22 cellular contexts compared by ENCODE assay signal in the genomic region with DNA sequence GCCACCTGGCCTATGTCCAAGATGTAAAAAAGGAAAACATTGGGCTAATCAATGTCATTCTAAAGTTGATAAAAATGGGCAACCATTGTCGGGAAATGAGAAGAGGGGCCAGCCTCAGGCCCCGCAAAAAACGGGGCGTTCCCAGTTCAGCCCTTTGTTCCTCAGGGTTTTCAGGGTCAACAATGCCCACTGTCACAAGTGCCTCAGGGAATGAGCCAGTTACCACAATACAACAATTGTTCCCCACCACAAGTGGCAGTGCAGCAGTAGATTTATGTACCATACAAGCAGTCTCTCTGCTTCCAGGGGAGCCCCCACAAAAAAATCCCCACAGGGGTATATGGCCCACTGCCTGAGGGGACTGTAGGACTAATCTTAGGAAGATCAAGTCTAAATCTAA.
A peak's percentile ranks its signal among the peaks of the same experiment; 100 is the strongest.
DNase-seq lines count a peak whose midpoint lies in the region; ATAC-seq and TF ChIP-seq lines count a peak whose summit lies in the region.
"Had no signal": no experiment of that assay in that cellular context is flagged by ENCODE, and none has a peak within 500 bp of the region (broad histone marks: within the 10 kb centered on the region; RNA-seq: fewer than 3 reads in every experiment).

No MANE protein-coding gene starts in this region.

- no peak overlapping the region for H3K4me2 ChIP-seq in mesendoderm (ENCODE audit: low read length)
- H3K4me2 ChIP-seq: PC-9 had no signal

- no peak for TF ChIP-seq EP300 in upper lobe of left lung (IDR thresholded peaks at IDR 0.05)

- H2BK5ac ChIP-seq in mesendoderm (ENCODE audit: low read length) = no peak overlapping the region

- no peak overlapping the region for H3K4ac ChIP-seq in mesendoderm (ENCODE audit: low read depth, low read length)

- H3K27me3 ChIP-seq in mesendoderm (ENCODE audit: insufficient read depth, low read length, poor library complexity) (no peaks in the 10 kb centered on the region), upper lobe of left lung (no peaks in the 10 kb centered on the region)

- H4K8ac ChIP-seq in mesendoderm (ENCODE audit: low read depth, low read length) = no peak overlapping the region

- H2BK120ac ChIP-seq in mesendoderm (ENCODE audit: low read depth, low read length) = no peak overlapping the region

- TF ChIP-seq POLR2A in upper lobe of left lung (IDR thresholded peaks at IDR 0.05) = no peak

- no peaks in the 10 kb centered on the region for H3K79me1 ChIP-seq in mesendoderm (ENCODE audit: low read length)

- H3K79me2 ChIP-seq in mesendoderm (ENCODE audit: control insufficient read depth, insufficient read depth, low read length) = no peaks in the 10 kb centered on the region

- ATAC-seq in HG03025 (IDR thresholded peaks at IDR 0.05; ENCODE audit: low FRiP score, unreplicated experiment) (no peak), upper lobe of left lung (ENCODE audit: low FRiP score in 2 of 2) (no peak)

- H3K4me1 ChIP-seq in mesendoderm (ENCODE audit: control insufficient read depth, low read depth, low read length) = no peaks in the 10 kb centered on the region
- peaks cover 0 to 5% (median 1%) of the 10 kb centered on the region in 4 donors for H3K4me1 ChIP-seq in upper lobe of left lung
- H3K4me1 ChIP-seq: HAP-1 had no signal

- no peak overlapping the region for H3K9ac ChIP-seq in mesendoderm (ENCODE audit: low read length)
- H3K9ac ChIP-seq: GM23248 had no signal

- H3K4me3 ChIP-seq in mesendoderm (ENCODE audit: low read length) = no peak overlapping the region
- no peak overlapping the region for H3K4me3 ChIP-seq in upper lobe of left lung
- H3K4me3 ChIP-seq: GM23248, HAP-1, PC-9 had no signal

- no peak overlapping the region for H2BK15ac ChIP-seq in mesendoderm (replicated peaks; ENCODE audit: low read depth)

- peak overlapping the region; percentile 14 for H3K18ac ChIP-seq in mesendoderm (ENCODE audit: low read length)

- no peak overlapping the region for H2AK5ac ChIP-seq in mesendoderm (ENCODE audit: low read length)

- no peak overlapping the region for H3K56ac ChIP-seq in mesendoderm (ENCODE audit: low read length)

- no peaks in the 10 kb centered on the region for H3K9me3 ChIP-seq in upper lobe of left lung
- H3K9me3 ChIP-seq: HAP-1 had no signal

- H3K36me3 ChIP-seq in mesendoderm (ENCODE audit: control insufficient read depth, insufficient read depth, low read length) (no peaks in the 10 kb centered on the region), upper lobe of left lung (no peaks in the 10 kb centered on the region)
- H3K36me3 ChIP-seq: HAP-1 had no signal

- DNase-seq in amygdala (lab: John Stamatoyannopoulos, UW) (peak in 44 of 56 donors; percentile 2 to 78 (median 44)), globus pallidus (ENCODE audit: low spot score) (peak; percentile 92), mesendoderm (no peak), substantia nigra (lab: John Stamatoyannopoulos, UW) (peak in 46 of 49 donors; percentile 5 to 79 (median 46)), NCI-H128 (lab: John Stamatoyannopoulos, UW; ENCODE audit: unreplicated experiment) (no peak), upper lobe of left lung (no peak), HUDEP-2 (lab: John Stamatoyannopoulos, UW; ENCODE audit: unreplicated experiment in 76 of 76) (no peak)
- DNase-seq: CD4-positive, CD25-positive, alpha-beta regulatory T cell; GM23248; KBM-7; MM.1S; NCI-H1048; NCI-H1436; NCI-H2107; NCI-H446 treated with DMSO at 0.1 percent for 48 hours; NCI-H526 treated with DMSO at 0.1 percent for 48 hours; PC-9; RPMI8226; SHP77 had no signal

- H3K23ac ChIP-seq in mesendoderm (ENCODE audit: low read length) = no peak overlapping the region

- no CpG with 5 or more reads among the region's 4 CpGs for WGBS in mesendoderm (ENCODE audit: extremely low coverage, insufficient coverage, low lambda C conversion rate)
- WGBS in upper lobe of left lung, 2 donors = 78 to 92% methylated on average over 4 of the region's 4 CpGs

- H3K27ac ChIP-seq in mesendoderm (ENCODE audit: low read depth, low read length) = no peak overlapping the region
- H3K27ac ChIP-seq in substantia nigra (ENCODE audit: low read depth, low read length, poor library complexity, severe bottlenecking) = peak overlapping the region; percentile 96
- H3K27ac ChIP-seq in upper lobe of left lung = no peak overlapping the region
- H3K27ac ChIP-seq: GM23248, HL-60, PC-9 had no signal

- TF ChIP-seq CTCF in upper lobe of left lung (IDR thresholded peaks at IDR 0.05) = no peak

- no peak overlapping the region for H4K5ac ChIP-seq in mesendoderm (ENCODE audit: low read length)

Comparison
In these comparisons a context has a peak if more than half of its experiments do, and no peak if none do; other contexts are left out.
1. DNase-seq: peak in amygdala (44 of 56), globus pallidus (single experiment) and substantia nigra (46 of 49); none in mesendoderm (single experiment), NCI-H128 (single experiment), upper lobe of left lung (0 of 2) and HUDEP-2 (0 of 76).